21 cellular contexts compared by ENCODE assay signal in the genomic region with DNA sequence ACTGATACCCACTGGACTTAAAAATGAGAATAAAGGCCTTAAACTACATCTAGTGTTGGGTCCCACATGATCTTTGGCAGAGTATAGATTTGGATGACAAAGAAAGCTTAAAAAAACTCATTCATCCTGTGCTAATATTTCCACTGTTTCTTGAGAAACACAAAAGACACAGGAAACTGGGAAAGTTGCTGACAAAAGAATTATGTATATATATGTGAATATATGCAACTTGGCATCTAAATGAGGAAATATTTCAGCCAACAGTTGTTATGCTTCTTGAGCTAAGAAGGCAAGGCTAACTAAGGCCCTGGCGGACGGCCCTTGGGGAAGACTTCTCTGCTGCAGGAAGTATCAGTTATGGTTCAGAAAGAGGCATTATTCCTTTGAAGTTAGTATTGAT.
"Had no signal": no experiment of that assay in that cellular context is flagged by ENCODE, and none has a peak within 500 bp of the region (broad histone marks: within the 10 kb centered on the region; RNA-seq: fewer than 3 reads in every experiment).

No MANE protein-coding gene starts in this region.

- H3K4me3 Mint-ChIP-seq: activated CD4-positive, alpha-beta memory T cell treated with anti-CD3 and anti-CD28 coated beads, Interleukin-2, amount 10 ng/mL, durations not matched to agents 7 days and 5 days; activated CD4-positive, alpha-beta T cell treated with anti-CD3 and anti-CD28 coated beads, Interleukin-2, amount 10 ng/mL, durations not matched to agents 24 days and 14 days; activated naive CD4-positive, alpha-beta T cell treated with anti-CD3 and anti-CD28 coated beads, Interleukin-2, amount 10 ng/mL, durations not matched to agents 7 days and 5 days; activated naive CD8-positive, alpha-beta T cell treated with anti-CD3 and anti-CD28 coated beads, Interleukin-2, amount 50 U/mL, for 24 hours; activated T-cell treated with anti-CD3 and anti-CD28 coated beads, Interleukin-2, amount 50 U/mL, for 72 hours; neural crest cell; T-helper 17 cell had no signal

- ATAC-seq: activated naive CD8-positive, alpha-beta T cell treated with anti-CD3 and anti-CD28 coated beads, Interleukin-2, amount 50 U/mL, for 24 hours; activated T-cell treated with anti-CD3 and anti-CD28 coated beads, Interleukin-2, amount 50 U/mL, for 72 hours; stimulated activated naive CD8-positive, alpha-beta T cell treated with anti-CD3 and anti-CD28 coated beads, Interleukin-15, Interleukin-2, amounts not matched to agents 100 U/mL and 50 U/mL, for 24 hours; T-helper 17 cell; upper lobe of right lung had no signal

- H3K9me3 Mint-ChIP-seq: activated CD4-positive, alpha-beta memory T cell treated with anti-CD3 and anti-CD28 coated beads, Interleukin-2, amount 10 ng/mL, durations not matched to agents 7 days and 5 days; activated CD4-positive, alpha-beta T cell treated with anti-CD3 and anti-CD28 coated beads, Interleukin-2, amount 10 ng/mL, durations not matched to agents 24 days and 14 days; activated naive CD4-positive, alpha-beta T cell treated with anti-CD3 and anti-CD28 coated beads, Interleukin-2, amount 10 ng/mL, durations not matched to agents 7 days and 5 days; activated naive CD8-positive, alpha-beta T cell treated with anti-CD3 and anti-CD28 coated beads, Interleukin-2, amount 50 U/mL, for 24 hours; activated T-cell treated with anti-CD3 and anti-CD28 coated beads, Interleukin-2, amount 50 U/mL, for 72 hours; naive B cell; neural crest cell had no signal

- H3K4me3 ChIP-seq: lung, spleen, upper lobe of right lung had no signal

- H3K36me3 ChIP-seq: spleen, upper lobe of right lung had no signal

- H3K36me3 Mint-ChIP-seq: activated naive CD4-positive, alpha-beta T cell treated with anti-CD3 and anti-CD28 coated beads, Interleukin-2, amount 10 ng/mL, durations not matched to agents 7 days and 5 days; naive B cell had no signal

- H3K4me1 Mint-ChIP-seq: activated CD4-positive, alpha-beta T cell treated with anti-CD3 and anti-CD28 coated beads, Interleukin-2, amount 10 ng/mL, durations not matched to agents 24 days and 14 days; activated naive CD4-positive, alpha-beta T cell treated with anti-CD3 and anti-CD28 coated beads, Interleukin-2, amount 10 ng/mL, durations not matched to agents 7 days and 5 days; activated naive CD8-positive, alpha-beta T cell treated with anti-CD3 and anti-CD28 coated beads, Interleukin-2, amount 50 U/mL, for 24 hours; neural crest cell had no signal

- DNase-seq: activated CD4-positive, alpha-beta memory T cell treated with anti-CD3 and anti-CD28 coated beads, Interleukin-2, amount 10 ng/mL, durations not matched to agents 7 days and 5 days; activated CD4-positive, alpha-beta T cell treated with anti-CD3 and anti-CD28 coated beads, Interleukin-2, amount 10 ng/mL, durations not matched to agents 24 days and 14 days; activated effector memory CD4-positive, alpha-beta T cell treated with Interleukin-2 at 50 U/mL for 16 hours; activated naive CD4-positive, alpha-beta T cell treated with anti-CD3 and anti-CD28 coated beads, Interleukin-2, amount 10 ng/mL, durations not matched to agents 7 days and 5 days; activated naive CD8-positive, alpha-beta T cell treated with anti-CD3 and anti-CD28 coated beads, Interleukin-2, amount 50 U/mL, for 24 hours; activated T-cell treated with anti-CD3 and anti-CD28 coated beads, Interleukin-2, amount 50 U/mL, for 72 hours; effector CD8-positive, alpha-beta T cell; glutamatergic neuron; hypothalamus; naive B cell; occipital lobe; posterior cingulate gyrus; retina; spleen; stimulated activated CD4-positive, alpha-beta T cell treated with anti-CD3 and anti-CD28 coated beads, Interleukin-4, amount 100 ng/mL, for 4 hours; stimulated activated naive CD8-positive, alpha-beta T cell treated with anti-CD3 and anti-CD28 coated beads, Interleukin-15, Interleukin-2, amounts not matched to agents 100 U/mL and 50 U/mL, for 24 hours; SW 1271; T-helper 17 cell; upper lobe of right lung had no signal

- H3K27me3 ChIP-seq: spleen, upper lobe of right lung had no signal

- H3K9me3 ChIP-seq: spleen, upper lobe of right lung had no signal

- H3K27ac ChIP-seq: spleen, upper lobe of right lung had no signal

- H3K27me3 Mint-ChIP-seq: activated CD4-positive, alpha-beta memory T cell treated with anti-CD3 and anti-CD28 coated beads, Interleukin-2, amount 10 ng/mL, durations not matched to agents 7 days and 5 days; activated CD4-positive, alpha-beta T cell treated with anti-CD3 and anti-CD28 coated beads, Interleukin-2, amount 10 ng/mL, durations not matched to agents 24 days and 14 days; activated naive CD4-positive, alpha-beta T cell treated with anti-CD3 and anti-CD28 coated beads, Interleukin-2, amount 10 ng/mL, durations not matched to agents 7 days and 5 days; activated naive CD8-positive, alpha-beta T cell treated with anti-CD3 and anti-CD28 coated beads, Interleukin-2, amount 50 U/mL, for 24 hours; naive B cell; T-helper 17 cell had no signal

- H3K27ac Mint-ChIP-seq: activated CD4-positive, alpha-beta memory T cell treated with anti-CD3 and anti-CD28 coated beads, Interleukin-2, amount 10 ng/mL, durations not matched to agents 7 days and 5 days; activated CD4-positive, alpha-beta T cell treated with anti-CD3 and anti-CD28 coated beads, Interleukin-2, amount 10 ng/mL, durations not matched to agents 24 days and 14 days; activated naive CD4-positive, alpha-beta T cell treated with anti-CD3 and anti-CD28 coated beads, Interleukin-2, amount 10 ng/mL, durations not matched to agents 7 days and 5 days; activated naive CD8-positive, alpha-beta T cell treated with anti-CD3 and anti-CD28 coated beads, Interleukin-2, amount 50 U/mL, for 24 hours; activated T-cell treated with anti-CD3 and anti-CD28 coated beads, Interleukin-2, amount 50 U/mL, for 72 hours; naive B cell; T-helper 17 cell had no signal
